8 cellular contexts compared by ENCODE assay signal in the genomic region with DNA sequence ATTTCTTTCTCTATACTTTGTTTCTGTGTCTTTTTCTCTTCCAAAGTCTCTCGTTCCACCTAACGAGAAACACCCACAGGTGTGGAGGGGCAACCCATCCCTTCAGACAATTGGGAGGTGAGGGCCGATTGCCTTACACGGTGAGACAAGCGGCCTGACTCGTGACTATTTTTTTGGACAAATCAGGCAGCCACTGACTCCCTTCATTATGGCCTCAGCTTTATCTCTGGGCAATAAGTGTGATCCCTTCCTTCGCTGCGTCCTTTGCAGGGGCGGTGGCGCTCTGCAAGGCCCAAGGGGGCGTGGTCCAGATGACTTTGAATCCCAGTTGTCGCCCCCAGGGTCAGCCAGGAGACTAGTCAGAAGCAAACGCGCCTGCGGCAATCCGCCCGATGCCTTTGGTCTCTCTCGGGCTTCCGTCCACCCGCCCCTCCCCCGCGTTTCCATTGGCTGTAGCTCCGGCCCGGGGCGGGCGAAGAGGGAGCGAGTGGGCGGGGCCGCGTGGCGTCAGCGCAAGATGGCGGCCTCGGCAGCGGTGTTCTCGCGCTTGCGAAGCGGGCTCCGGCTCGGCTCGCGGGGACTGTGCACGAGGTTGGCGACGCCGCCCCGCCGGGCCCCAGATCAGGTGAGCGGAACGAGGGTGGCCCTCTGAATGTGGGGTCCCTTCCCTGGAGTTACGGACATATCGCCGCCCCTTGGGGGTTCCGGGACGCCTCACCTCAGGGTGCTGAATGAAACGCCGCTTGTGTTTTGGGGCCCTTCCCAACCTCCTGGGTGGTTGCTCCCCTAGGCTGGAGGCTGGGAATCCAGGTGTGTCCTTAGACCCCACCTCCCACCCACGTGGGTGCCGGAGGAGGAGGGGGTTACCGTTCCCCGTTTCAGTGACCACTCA. TPM values are rescaled to one million over a fixed set of nuclear protein-coding genes. Genes with fewer than 3 reads are reported as not detected.
DNase-seq lines count a peak whose midpoint lies in the region; ATAC-seq and TF ChIP-seq lines count a peak whose summit lies in the region.

Gene TIMM50 (plus strand): TSS at position 502 of the 892 bp plus-strand sequence. CDS start 16 bp downstream, at position 518.

- H3K27ac Mint-ChIP-seq in activated naive CD8-positive, alpha-beta T cell treated with anti-CD3 and anti-CD28 coated beads, Interleukin-2, amount 10 ng/mL, durations not matched to agents 7 days and 5 days = peak within 1 kb of the TSS; percentile 94

- H3K27ac ChIP-seq in ovary (peak within 1 kb of the TSS in 1 of 2 donors; percentile 77), thymus (ENCODE audit: low read depth) (peak within 1 kb of the TSS; percentile 87)

- H3K4me1 ChIP-seq in ovary (ENCODE audit: insufficient read depth) (peaks cover 7% of the 10 kb centered on the region), thymus (ENCODE audit: control insufficient read depth, insufficient read depth, low read length) (peaks cover 13% of the 10 kb centered on the region)

- no peak for TF ChIP-seq EP300 in ovary (IDR thresholded peaks at IDR 0.05)

- peak within 1 kb of the TSS; percentile 90 for H3K4me3 ChIP-seq in ovary
- H3K4me3 ChIP-seq in thymus (ENCODE audit: low read length) = peak within 1 kb of the TSS; percentile 88

- H3K4me3 Mint-ChIP-seq in activated naive CD8-positive, alpha-beta T cell treated with anti-CD3 and anti-CD28 coated beads, Interleukin-2, amount 10 ng/mL, durations not matched to agents 7 days and 5 days = peak within 1 kb of the TSS; percentile 94

- peak; percentile 68 for DNase-seq in NCI-H1417 treated with DMSO at 0.1 percent for 48 hours (lab: John Stamatoyannopoulos, UW)
- DNase-seq in SW 1271 (lab: John Stamatoyannopoulos, UW) = peak; percentile 86 to 91
- DNase-seq in activated naive CD8-positive, alpha-beta T cell treated with anti-CD3 and anti-CD28 coated beads, Interleukin-2, amount 10 ng/mL, durations not matched to agents 7 days and 5 days = peak; percentile 99
- peak; percentile 92 to 99 (median 97) for DNase-seq in head of caudate nucleus
- peak; percentile 95 to 98 (median 97) for DNase-seq in ovary

- POLR2A ChIA-PET in activated naive CD8-positive, alpha-beta T cell treated with anti-CD3 and anti-CD28 coated beads, Interleukin-2, amount 10 ng/mL, durations not matched to agents 7 days and 5 days (lab: Charles Lee) = interaction anchor here (0.6 to 2.2 kb wide), 8 partner anchors 10 to 90 kb away, joined by 3 to 10 read pairs (median 3); partner anchors contain the start of genes MED29, PAF1, RPS16 and SUPT5H

- 0 to 2% (median 0%) methylated on average over 34 to 62 of the region's 62 CpGs for WGBS in ovary, 3 donors
- 1% methylated on average over 62 of the region's 62 CpGs for WGBS in thymus

- intact Hi-C loops in head of caudate nucleus (cut with DNase I) (loop anchor here (2.0 kb wide), 1 partner anchor 46 kb away; the partner anchor contains the start of gene RPS16), ovary (cut with DNase I) (no loop called here)

- H3K36me3 ChIP-seq in ovary (no peaks in the 10 kb centered on the region), thymus (ENCODE audit: control insufficient read depth, insufficient read depth) (peaks cover 14% of the 10 kb centered on the region)

- peak; percentile 80 for TF ChIP-seq POLR2A in GM10847 (IDR thresholded peaks at IDR 0.05; ENCODE audit: extremely low read depth, insufficient read length)
- TF ChIP-seq POLR2A in ovary (IDR thresholded peaks at IDR 0.05) = peak; percentile 77

- H3K36me3 Mint-ChIP-seq in activated naive CD8-positive, alpha-beta T cell treated with anti-CD3 and anti-CD28 coated beads, Interleukin-2, amount 10 ng/mL, durations not matched to agents 7 days and 5 days = peaks cover 11% of the 10 kb centered on the region

- peaks cover 21% of the 10 kb centered on the region for H3K4me1 Mint-ChIP-seq in activated naive CD8-positive, alpha-beta T cell treated with anti-CD3 and anti-CD28 coated beads, Interleukin-2, amount 10 ng/mL, durations not matched to agents 7 days and 5 days

- H3K9me3 Mint-ChIP-seq in activated naive CD8-positive, alpha-beta T cell treated with anti-CD3 and anti-CD28 coated beads, Interleukin-2, amount 10 ng/mL, durations not matched to agents 7 days and 5 days = no peaks in the 10 kb centered on the region

- no peaks in the 10 kb centered on the region for H3K27me3 Mint-ChIP-seq in activated naive CD8-positive, alpha-beta T cell treated with anti-CD3 and anti-CD28 coated beads, Interleukin-2, amount 10 ng/mL, durations not matched to agents 7 days and 5 days

- no peaks in the 10 kb centered on the region for H3K9me3 ChIP-seq in ovary
- no peaks in the 10 kb centered on the region for H3K9me3 ChIP-seq in thymus (ENCODE audit: control insufficient read depth)

- H3K27me3 ChIP-seq in ovary = no peaks in the 10 kb centered on the region
- no peaks in the 10 kb centered on the region for H3K27me3 ChIP-seq in thymus (ENCODE audit: control insufficient read depth, insufficient read depth)

- no peak for TF ChIP-seq CTCF in ovary (IDR thresholded peaks at IDR 0.05)

- ATAC-seq in HG02759 (IDR thresholded peaks at IDR 0.05; ENCODE audit: unreplicated experiment) = peak; percentile 95
- peak; percentile 95 for ATAC-seq in activated naive CD8-positive, alpha-beta T cell treated with anti-CD3 and anti-CD28 coated beads, Interleukin-2, amount 10 ng/mL, durations not matched to agents 7 days and 5 days (ENCODE audit: low read depth)

RNA-seq across cellular contexts. Expression of gene TIMM50, which starts in this region (rescaled TPM):
- 10 to 100 TPM; 42.8 to 46.8 TPM for total RNA-seq in activated naive CD8-positive, alpha-beta T cell treated with anti-CD3 and anti-CD28 coated beads, Interleukin-2, amount 10 ng/mL, durations not matched to agents 7 days and 5 days
- total RNA-seq in ovary = 10 to 100 TPM; 31.5 to 59.9 (median 51.4) TPM
- polyA plus RNA-seq in ovary (10 to 100 TPM; 41.2 to 48.3 TPM), thymus (44.0 TPM)
